ENCODE assay signal across 8 cellular contexts in the genomic region with DNA sequence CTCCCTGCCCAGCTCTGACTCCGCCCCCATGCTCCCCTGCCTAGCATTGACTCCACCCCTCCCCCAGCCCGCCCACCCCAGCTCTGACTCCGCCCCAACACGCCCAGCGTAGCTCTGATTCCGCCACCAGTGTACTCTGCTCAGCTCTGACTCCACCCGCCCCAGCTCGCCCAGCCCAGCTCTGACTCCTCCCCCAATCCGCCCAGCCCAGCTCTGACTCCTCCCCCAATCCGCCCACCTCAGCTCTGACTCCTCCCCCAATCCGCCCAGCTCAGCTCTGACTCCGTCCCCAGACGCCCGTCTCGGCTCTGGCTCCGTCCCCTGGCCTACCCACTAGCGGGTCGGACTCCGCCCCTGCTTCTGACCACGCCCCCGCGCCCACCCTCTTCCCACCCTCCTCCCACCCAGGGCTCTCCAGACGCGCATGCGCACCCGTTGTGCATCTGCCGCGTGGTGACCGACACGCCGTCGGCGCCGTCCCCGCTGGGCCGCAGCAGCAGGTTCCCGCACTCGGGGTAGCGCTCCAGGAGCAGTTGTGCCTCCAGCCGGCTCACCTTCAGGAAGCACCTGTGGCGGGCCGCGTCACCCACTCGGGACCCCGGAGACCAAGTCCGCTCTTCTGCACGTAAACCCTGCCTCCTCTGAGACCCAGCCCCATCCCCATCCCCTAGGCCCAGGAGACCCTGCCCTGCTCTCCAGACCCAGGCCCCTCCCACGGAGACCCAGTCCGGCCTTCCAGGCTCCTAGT. TPM values are rescaled to one million over a fixed set of nuclear protein-coding genes. Genes with fewer than 3 reads are reported as not detected.
DNase-seq lines count a peak whose midpoint lies in the region; ATAC-seq and TF ChIP-seq lines count a peak whose summit lies in the region.

No MANE protein-coding gene starts in this region.

- no peaks in the 10 kb centered on the region for H3K27me3 ChIP-seq in right atrium auricular region

- peaks cover 0 to 24% of the 10 kb centered on the region in 2 donors for H3K4me1 ChIP-seq in right atrium auricular region

- TF ChIP-seq CTCF in right atrium auricular region (IDR thresholded peaks at IDR 0.05), result no peak

- peak overlapping the region; percentile 52 to 56 for H3K4me3 ChIP-seq in right atrium auricular region

- no peaks in the 10 kb centered on the region for H3K9me3 ChIP-seq in right atrium auricular region

- H3K4me1 Mint-ChIP-seq in activated naive CD8-positive, alpha-beta T cell treated with anti-CD3 and anti-CD28 coated beads, Interleukin-2, amount 50 U/mL, for 24 hours, result peaks cover 32% of the 10 kb centered on the region

- peak overlapping the region; percentile 83 for H3K4me3 Mint-ChIP-seq in activated naive CD8-positive, alpha-beta T cell treated with anti-CD3 and anti-CD28 coated beads, Interleukin-2, amount 50 U/mL, for 24 hours

- DNase-seq in Ammon's horn (ENCODE audit: low spot score), result peak; percentile 98
- DNase-seq in SKM-1 treated with dmso at 0.1 percent for 144 hours (lab: John Stamatoyannopoulos, UW; ENCODE audit: unreplicated experiment), result peak; percentile 97
- peak; percentile 94 for DNase-seq in activated naive CD8-positive, alpha-beta T cell treated with anti-CD3 and anti-CD28 coated beads, Interleukin-2, amount 50 U/mL, for 24 hours
- peak; percentile 96 for DNase-seq in right atrium auricular region (ENCODE audit: low spot score)
- peak; percentile 53 for DNase-seq in pulmonary artery endothelial cell (ENCODE audit: low read depth, low spot score)
- DNase-seq in ureter (ENCODE audit: low spot score), result peak; percentile 98

- peak overlapping the region; percentile 88 for H3K27ac Mint-ChIP-seq in activated naive CD8-positive, alpha-beta T cell treated with anti-CD3 and anti-CD28 coated beads, Interleukin-2, amount 50 U/mL, for 24 hours

- H3K27ac ChIP-seq in right atrium auricular region, result peak overlapping the region; percentile 57 to 69

- H3K9me3 Mint-ChIP-seq in activated naive CD8-positive, alpha-beta T cell treated with anti-CD3 and anti-CD28 coated beads, Interleukin-2, amount 50 U/mL, for 24 hours, result no peaks in the 10 kb centered on the region

- ATAC-seq in GM19397 (IDR thresholded peaks at IDR 0.05; ENCODE audit: unreplicated experiment) (peak; percentile 84), HG03558 (IDR thresholded peaks at IDR 0.05; ENCODE audit: extremely low read depth, unreplicated experiment) (peak; percentile 44)
- peak; percentile 89 for ATAC-seq in activated naive CD8-positive, alpha-beta T cell treated with anti-CD3 and anti-CD28 coated beads, Interleukin-2, amount 50 U/mL, for 24 hours

- H3K36me3 ChIP-seq in right atrium auricular region, result no peaks in the 10 kb centered on the region

- peaks cover 2% of the 10 kb centered on the region for H3K27me3 Mint-ChIP-seq in activated naive CD8-positive, alpha-beta T cell treated with anti-CD3 and anti-CD28 coated beads, Interleukin-2, amount 50 U/mL, for 24 hours

- H3K36me3 Mint-ChIP-seq in activated naive CD8-positive, alpha-beta T cell treated with anti-CD3 and anti-CD28 coated beads, Interleukin-2, amount 50 U/mL, for 24 hours (ENCODE audit: low read depth), result peaks cover 2% of the 10 kb centered on the region

RNA-seq across cellular contexts. Expression of gene STAP2, which starts 10.2 kb away (rescaled TPM):
- 10 to 100 TPM in 1 of 2 donors, 1 to 10 TPM in 1; 4.8 to 11.8 TPM for total RNA-seq in right atrium auricular region
- total RNA-seq in pulmonary artery endothelial cell, result 8.1 and 10.3 TPM in 2 replicates
- total RNA-seq in ureter, result 66.8 TPM

RNA-seq across cellular contexts. Expression of gene MPND, which starts 14.9 kb away (rescaled TPM):
- total RNA-seq in right atrium auricular region (1 to 10 TPM; 6.2 to 7.3 TPM), pulmonary artery endothelial cell (9.6 and 10.7 TPM in 2 replicates), ureter (30.6 TPM)

RNA-seq across cellular contexts. Expression of gene FSD1, which starts 24.0 kb away (rescaled TPM):
- total RNA-seq in right atrium auricular region (not detected), pulmonary artery endothelial cell (23.6 and 27.8 TPM in 2 replicates), ureter (not detected)

RNA-seq across cellular contexts. Expression of gene TMIGD2, which starts 26.2 kb away (rescaled TPM):
- total RNA-seq in right atrium auricular region (under 1 TPM in 1 of 2 donors, not detected in 1; 0.28 TPM), pulmonary artery endothelial cell (not detected in 2 replicates), ureter (1.2 TPM)

RNA-seq across cellular contexts. Expression of gene SHD, which starts 49.4 kb away (rescaled TPM):
- 10 to 100 TPM; 24.2 to 24.6 TPM for total RNA-seq in right atrium auricular region
- total RNA-seq in pulmonary artery endothelial cell, result not detected in 2 replicates
- not detected for total RNA-seq in ureter

Comparison
In these comparisons a context has a peak if more than half of its experiments do, and no peak if none do; other contexts are left out.
1. Peak in every context shown above with its lines: DNase-seq, ATAC-seq, H3K4me3 ChIP-seq and H3K27ac ChIP-seq.
2. RNA of gene FSD1, which starts 24.0 kb away (total RNA-seq): 23.6 to 27.8 TPM in pulmonary artery endothelial cell; not detected in right atrium auricular region and not detected in ureter (single experiment); every median in the first group is over 10 times any median in the second.